In genomic region chrX:103797691-103798090, GRCh38 we compare ENCODE assay signal across 35 cellular contexts. TPM values are rescaled to one million over a fixed set of nuclear protein-coding genes. Genes with fewer than 3 reads are reported as not detected.
"Had no signal": no experiment of that assay in that cellular context is flagged by ENCODE, and none has a peak within 500 bp of the region (broad histone marks: within the 10 kb centered on the region; RNA-seq: fewer than 3 reads in every experiment).

No MANE protein-coding gene starts in this region.

- H3K4me1 ChIP-seq: ascending aorta, foreskin keratinocyte, gastrocnemius medialis, heart right ventricle had no signal

- H3K27ac Mint-ChIP-seq: activated B cell treated with CpG ODN at 0.5 μM for 24 hours; activated CD8-positive, alpha-beta T cell treated with anti-CD3 and anti-CD28 coated beads for 36 hours; activated naive CD4-positive, alpha-beta T cell treated with anti-CD3 and anti-CD28 coated beads, Interleukin-2, amount 10 ng/mL, durations not matched to agents 7 days and 5 days; activated naive CD4-positive, alpha-beta T cell treated with anti-CD3 and anti-CD28 coated beads, Interleukin-2, amount 50 U/mL, for 72 hours; activated naive CD8-positive, alpha-beta T cell treated with anti-CD3 and anti-CD28 coated beads, Interleukin-2, amount 10 ng/mL, durations not matched to agents 7 days and 5 days; activated T-helper 1 cell treated with anti-CD3 and anti-CD28 coated beads, Interleukin-12 subunit alpha, Interleukin-12 subunit beta, Interleukin-2, Interleukin-4 antibody, amounts not matched to agents 30 ng/mL and 10 ng/mL and 1 ng/mL, durations not matched to agents 14 hours and 24 hours and 36 hours; activated T-helper 2 cell treated with anti-CD3 and anti-CD28 coated beads, Interferon-gamma antibody, Interleukin-2, Interleukin-4, amounts not matched to agents 10 μg/mL and 5 μg/mL and 100 μg/mL, durations not matched to agents 14 hours and 24 hours and 36 hours; dendritic cell treated with granulocyte-macrophage colony-stimulating factor and Interleukin-4, amounts not matched to agents 40 ng/mL and 50 ng/mL, for 4 days; endodermal cell; T-helper 17 cell; T-helper 2 cell treated with Interferon-gamma antibody and Interleukin-4, amounts not matched to agents 5 μg/mL and 100 μg/mL, for 36 hours had no signal

- H3K27me3 Mint-ChIP-seq: activated B cell treated with CpG ODN at 0.5 μM for 24 hours; activated naive CD4-positive, alpha-beta T cell treated with anti-CD3 and anti-CD28 coated beads, Interleukin-2, amount 10 ng/mL, durations not matched to agents 7 days and 5 days; activated naive CD8-positive, alpha-beta T cell treated with anti-CD3 and anti-CD28 coated beads, Interleukin-2, amount 10 ng/mL, durations not matched to agents 7 days and 5 days; central memory CD8-positive, alpha-beta T cell; dendritic cell treated with granulocyte-macrophage colony-stimulating factor and Interleukin-4, amounts not matched to agents 40 ng/mL and 50 ng/mL, for 4 days had no signal

- H3K79me2 ChIP-seq: hepatocyte had no signal

- H2AFZ ChIP-seq: hepatocyte had no signal

- H3K36me3 ChIP-seq: ascending aorta, brain microvascular endothelial cell, gastrocnemius medialis, heart right ventricle, WERI-Rb-1 had no signal

- ATAC-seq: activated CD4-positive, CD25-positive, alpha-beta regulatory T cell treated with anti-CD3 and anti-CD28 coated beads, Interleukin-2, amount 50 U/mL, for 24 hours; activated CD8-positive, alpha-beta T cell treated with anti-CD3 and anti-CD28 coated beads for 36 hours; activated naive CD4-positive, alpha-beta T cell treated with anti-CD3 and anti-CD28 coated beads, Interleukin-2, amount 50 U/mL, for 72 hours; activated T-cell treated with anti-CD3 and anti-CD28 coated beads, Interleukin-2, amount 50 U/mL, for 4 hours; esophagus mucosa; foreskin keratinocyte; gastrocnemius medialis; heart right ventricle; T-helper 17 cell had no signal

- H3K4me3 Mint-ChIP-seq: activated B cell treated with CpG ODN at 0.5 μM for 24 hours; activated CD8-positive, alpha-beta T cell treated with anti-CD3 and anti-CD28 coated beads for 36 hours; activated naive CD4-positive, alpha-beta T cell treated with anti-CD3 and anti-CD28 coated beads, Interleukin-2, amount 10 ng/mL, durations not matched to agents 7 days and 5 days; activated naive CD8-positive, alpha-beta T cell treated with anti-CD3 and anti-CD28 coated beads, Interleukin-2, amount 10 ng/mL, durations not matched to agents 7 days and 5 days; activated T-cell treated with anti-CD3 and anti-CD28 coated beads, Interleukin-2, amount 50 U/mL, for 4 hours; activated T-helper 1 cell treated with anti-CD3 and anti-CD28 coated beads, Interleukin-12 subunit alpha, Interleukin-12 subunit beta, Interleukin-2, Interleukin-4 antibody, amounts not matched to agents 30 ng/mL and 10 ng/mL and 1 ng/mL, durations not matched to agents 14 hours and 24 hours and 36 hours; central memory CD8-positive, alpha-beta T cell; dendritic cell treated with granulocyte-macrophage colony-stimulating factor and Interleukin-4, amounts not matched to agents 40 ng/mL and 50 ng/mL, for 4 days; endodermal cell; T-helper 17 cell; T-helper 2 cell treated with Interferon-gamma antibody and Interleukin-4, amounts not matched to agents 5 μg/mL and 100 μg/mL, for 36 hours had no signal

- DNase-seq: activated B cell treated with CpG ODN at 0.5 μM for 24 hours; activated CD4-positive, alpha-beta T cell treated with anti-CD3 and anti-CD28 coated beads for 48 hours; activated CD4-positive, alpha-beta T cell treated with anti-CD3 and anti-CD28 coated beads, Interleukin-2, amount 50 U/mL, for 1 hour; activated CD4-positive, alpha-beta T cell treated with anti-CD3 and anti-CD28 coated beads, Interleukin-2, amount 50 U/mL, for 48 hours; activated CD8-positive, alpha-beta memory T cell treated with anti-CD3 and anti-CD28 coated beads for 24 hours; activated CD8-positive, alpha-beta T cell treated with anti-CD3 and anti-CD28 coated beads for 36 hours; activated gamma-delta T cell; activated naive CD4-positive, alpha-beta T cell; activated naive CD4-positive, alpha-beta T cell treated with anti-CD3 and anti-CD28 coated beads, Interleukin-2, amount 10 ng/mL, durations not matched to agents 7 days and 5 days; activated naive CD8-positive, alpha-beta T cell treated with anti-CD3 and anti-CD28 coated beads, Interleukin-2, amount 10 ng/mL, durations not matched to agents 7 days and 5 days; activated T-cell treated with anti-CD3 and anti-CD28 coated beads, Interleukin-2, amount 50 U/mL, for 4 hours; brain microvascular endothelial cell; dorsolateral prefrontal cortex; effector memory CD4-positive, alpha-beta T cell; endodermal cell; foreskin keratinocyte; gastrocnemius medialis; heart right ventricle; T-helper 17 cell; T1000; WERI-Rb-1 had no signal

- H3K27me3 ChIP-seq: ascending aorta, brain microvascular endothelial cell, foreskin keratinocyte, gastrocnemius medialis, hepatocyte had no signal

- H3K4me2 ChIP-seq: hepatocyte had no signal

- H3K36me3 Mint-ChIP-seq: activated naive CD4-positive, alpha-beta T cell treated with anti-CD3 and anti-CD28 coated beads, Interleukin-2, amount 10 ng/mL, durations not matched to agents 7 days and 5 days; activated naive CD4-positive, alpha-beta T cell treated with anti-CD3 and anti-CD28 coated beads, Interleukin-2, amount 50 U/mL, for 72 hours; activated naive CD8-positive, alpha-beta T cell treated with anti-CD3 and anti-CD28 coated beads, Interleukin-2, amount 10 ng/mL, durations not matched to agents 7 days and 5 days had no signal

- H3K4me1 Mint-ChIP-seq: activated B cell treated with CpG ODN at 0.5 μM for 24 hours; central memory CD8-positive, alpha-beta T cell; endodermal cell had no signal

- H3K27ac ChIP-seq: ascending aorta, brain microvascular endothelial cell, coronary artery, foreskin keratinocyte, gastrocnemius medialis, heart right ventricle, hepatocyte, WERI-Rb-1 had no signal

- H3K4me3 ChIP-seq: ascending aorta, coronary artery, dorsolateral prefrontal cortex, gastrocnemius medialis, heart right ventricle, hepatocyte had no signal

- H3K9me3 ChIP-seq: ascending aorta, gastrocnemius medialis, heart right ventricle had no signal

- H3K9me3 Mint-ChIP-seq: activated B cell treated with CpG ODN at 0.5 μM for 24 hours; activated CD8-positive, alpha-beta T cell treated with anti-CD3 and anti-CD28 coated beads for 36 hours; activated naive CD4-positive, alpha-beta T cell treated with anti-CD3 and anti-CD28 coated beads, Interleukin-2, amount 10 ng/mL, durations not matched to agents 7 days and 5 days; activated naive CD4-positive, alpha-beta T cell treated with anti-CD3 and anti-CD28 coated beads, Interleukin-2, amount 50 U/mL, for 72 hours; activated naive CD8-positive, alpha-beta T cell treated with anti-CD3 and anti-CD28 coated beads, Interleukin-2, amount 10 ng/mL, durations not matched to agents 7 days and 5 days; activated T-cell treated with anti-CD3 and anti-CD28 coated beads, Interleukin-2, amount 50 U/mL, for 4 hours; activated T-helper 1 cell treated with anti-CD3 and anti-CD28 coated beads, Interleukin-12 subunit alpha, Interleukin-12 subunit beta, Interleukin-2, Interleukin-4 antibody, amounts not matched to agents 30 ng/mL and 10 ng/mL and 1 ng/mL, durations not matched to agents 14 hours and 24 hours and 36 hours; activated T-helper 2 cell treated with anti-CD3 and anti-CD28 coated beads, Interferon-gamma antibody, Interleukin-2, Interleukin-4, amounts not matched to agents 10 μg/mL and 5 μg/mL and 100 μg/mL, durations not matched to agents 14 hours and 24 hours and 36 hours; central memory CD8-positive, alpha-beta T cell; dendritic cell treated with granulocyte-macrophage colony-stimulating factor and Interleukin-4, amounts not matched to agents 40 ng/mL and 50 ng/mL, for 4 days; endodermal cell; T-helper 2 cell treated with Interferon-gamma antibody and Interleukin-4, amounts not matched to agents 5 μg/mL and 100 μg/mL, for 36 hours had no signal

RNA-seq across cellular contexts. Expression of gene PLP1, which starts 21.1 kb away (rescaled TPM):
- total RNA-seq: activated B cell treated with CpG ODN at 0.5 μM for 24 hours; activated CD8-positive, alpha-beta T cell treated with anti-CD3 and anti-CD28 coated beads for 36 hours; activated naive CD4-positive, alpha-beta T cell treated with anti-CD3 and anti-CD28 coated beads, Interleukin-2, amount 50 U/mL, for 72 hours; activated naive CD8-positive, alpha-beta T cell treated with anti-CD3 and anti-CD28 coated beads, Interleukin-2, amount 10 ng/mL, durations not matched to agents 7 days and 5 days; activated T-cell treated with anti-CD3 and anti-CD28 coated beads, Interleukin-2, amount 50 U/mL, for 4 hours; activated T-helper 1 cell treated with anti-CD3 and anti-CD28 coated beads, Interleukin-12 subunit alpha, Interleukin-12 subunit beta, Interleukin-2, Interleukin-4 antibody, amounts not matched to agents 30 ng/mL and 10 ng/mL and 1 ng/mL, durations not matched to agents 14 hours and 24 hours and 36 hours; activated T-helper 2 cell treated with anti-CD3 and anti-CD28 coated beads, Interferon-gamma antibody, Interleukin-2, Interleukin-4, amounts not matched to agents 10 μg/mL and 5 μg/mL and 100 μg/mL, durations not matched to agents 14 hours and 24 hours and 36 hours; bronchial epithelial cell; epithelial cell of proximal tubule; foreskin keratinocyte; glomerular endothelial cell; T-helper 17 cell had no signal

RNA-seq across cellular contexts. Expression of gene RAB9B, which starts 34.4 kb away (rescaled TPM):
- total RNA-seq: bronchial epithelial cell had no signal
